ENCODE assay signal across 10 cellular contexts in genomic region chr17:76473541-76473985, GRCh38. TPM values are rescaled to one million over a fixed set of nuclear protein-coding genes. Genes with fewer than 3 reads are reported as not detected.
DNase-seq lines count a peak whose midpoint lies in the region; ATAC-seq, FAIRE-seq and TF ChIP-seq lines count a peak whose summit lies in the region.
"Had no signal": no experiment of that assay in that cellular context is flagged by ENCODE, and none has a peak within 500 bp of the region (broad histone marks: within the 10 kb centered on the region; RNA-seq: fewer than 3 reads in every experiment).

No MANE protein-coding gene starts in this region.

- DNase-seq in A549 (ENCODE audit: low read depth in 1 of 2, low spot score in 1 of 2) (peak in 1 of 2 experiments; percentile 49), ELF-1 (ENCODE audit: low read depth, low spot score) (peak; percentile 76), SK-MEL-5 (ENCODE audit: low read depth, low spot score) (peak; percentile 44), islet precursor cell (peak; percentile 90), activated gamma-delta T cell (lab: John Stamatoyannopoulos, UW) (no peak), HAP-1 (ENCODE audit: low spot score in 2 of 2) (no peak), HTR-8/SVneo (ENCODE audit: insufficient read length, low spot score) (no peak)

- CTCF ChIA-PET in A549 (lab: Yijun Ruan, JAX), result interaction anchor here (0.6 to 64.5 kb wide), 7 partner anchors 11 to 194 kb away, joined by 3 to 1994 read pairs (median 4); partner anchors contain the start of genes AANAT, RHBDF2 and UBE2O

- peak; percentile 28; the same call in 2 of the 3 replicates for TF ChIP-seq CTCF in A549 (IDR thresholded peaks at IDR 0.05)

- no peaks in the 10 kb centered on the region for H3K9me3 ChIP-seq in A549
- no peaks in the 10 kb centered on the region for H3K9me3 ChIP-seq in HAP-1
- H3K9me3 ChIP-seq: vagina had no signal

- no peak for TF ChIP-seq EP300 in A549 (IDR thresholded peaks at IDR 0.05)

- TF ChIP-seq POLR2A in A549 (IDR thresholded peaks at IDR 0.05; ENCODE audit: low read length), result no peak

- no peak overlapping the region for H3K4me3 ChIP-seq in A549
- H3K4me3 ChIP-seq in HAP-1, result no peak overlapping the region
- H3K4me3 ChIP-seq: dorsolateral prefrontal cortex, vagina had no signal

- POLR2A ChIA-PET in A549 (lab: Yijun Ruan, JAX), result no interaction called here

- ATAC-seq in A549, result peak; percentile 48 to 79; a peak in 4 of 6 replicates
- ATAC-seq in GM19397 (IDR thresholded peaks at IDR 0.05; ENCODE audit: unreplicated experiment), result no peak

- no peaks in the 10 kb centered on the region for H3K27me3 ChIP-seq in HAP-1 (ENCODE audit: low read depth)
- H3K27me3 ChIP-seq: dorsolateral prefrontal cortex, vagina had no signal

- peaks cover 3% of the 10 kb centered on the region; the same call in 1 of the 2 replicates for H3K36me3 ChIP-seq in HAP-1 (replicated peaks)

- no peak for TF ChIP-seq RAD21 in A549 (conservative IDR thresholded peaks at IDR 0.05 in 1 of 2, IDR thresholded peaks at IDR 0.05 in 1 of 2)

- WGBS in A549 (ENCODE audit: missing lambda C conversion rate), result 84% methylated on average over 13 of the region's 18 CpGs

- no peak overlapping the region for H3K4me2 ChIP-seq in A549

- no peaks in the 10 kb centered on the region for H3K4me1 ChIP-seq in A549
- H3K4me1 ChIP-seq in HAP-1, result no peaks in the 10 kb centered on the region
- H3K4me1 ChIP-seq: vagina had no signal

- H3K27ac ChIP-seq in A549, result no peak overlapping the region
- H3K27ac ChIP-seq: vagina had no signal

- no peak for FAIRE-seq in A549 (lab: Jason Lieb, UNC)
- no peak for FAIRE-seq in HTR-8/SVneo (lab: Jason Lieb, UNC)

- in situ Hi-C loops in SK-MEL-5 (cut with HindIII; ENCODE audit: low pct_unique_long_range_greater_than_20kb, low sequenced_read_pairs) (no loop called here), HAP-1 (cut with MboI; ENCODE audit: low sequenced_read_pairs) (no loop called here)

TF ChIP-seq in A549, 52 proteins besides CTCF, POLR2A, EP300 and RAD21:
- TF ChIP-seq JUNB (IDR thresholded peaks at IDR 0.05), result no peak
- peak; percentile 20; the same call in 1 of the 3 replicates for TF ChIP-seq SMC3 (IDR thresholded peaks at IDR 0.05)

RNA-seq across cellular contexts. Expression of gene AANAT, which starts 6.2 kb away (rescaled TPM):
- polyA plus RNA-seq in A549 (2011; rRNA removed) (0.08 TPM in 1 of 2 replicates, not detected in the other), A549 (2017; fragmentation: RNase III; extraction: RNeasy Plus Mini Kit Qiagen cat#74134 plus additional on column Dnase treatment) (0.13 TPM in 1 of 3 replicates, not detected in the others)
- polyA plus RNA-seq in A549 (2012; cell fraction: cytosol; rRNA removed), result 0.21 and 0.26 TPM in 2 replicates
- polyA plus RNA-seq in A549 (2012; cell fraction: nucleus; rRNA removed), result 0.78 and 0.96 TPM in 2 replicates
- polyA minus RNA-seq in A549 (2011; rRNA and poly(A)+ RNA removed), result not detected in 2 replicates
- total RNA-seq in SK-MEL-5 (2014; rRNA removed; shearing (Covaris generic)), result not detected in 2 replicates
- polyA plus RNA-seq in SK-MEL-5 (2015; cell fraction: cytosol; rRNA removed), result not detected in 2 replicates
- 0.88 TPM in 1 of 2 replicates, not detected in the other for polyA plus RNA-seq in SK-MEL-5 (2015; cell fraction: nucleus; rRNA removed)
- total RNA-seq: vagina had no signal

RNA-seq across cellular contexts. Expression of gene UBE2O, which starts 20.6 kb away (rescaled TPM):
- polyA plus RNA-seq in A549 (2011; rRNA removed) (22.0 and 28.8 TPM in 2 replicates), A549 (2017; fragmentation: RNase III; extraction: RNeasy Plus Mini Kit Qiagen cat#74134 plus additional on column Dnase treatment) (24.5 to 25.9 TPM (median 25.7 TPM) in 3 replicates)
- 21.4 and 22.1 TPM in 2 replicates for polyA plus RNA-seq in A549 (2012; cell fraction: cytosol; rRNA removed)
- 69.1 and 79.4 TPM in 2 replicates for polyA plus RNA-seq in A549 (2012; cell fraction: nucleus; rRNA removed)
- 68.8 and 81.3 TPM in 2 replicates for polyA minus RNA-seq in A549 (2011; rRNA and poly(A)+ RNA removed)
- total RNA-seq in SK-MEL-5 (2014; rRNA removed; shearing (Covaris generic)), result 30.7 and 36.4 TPM in 2 replicates
- 44.4 and 56.8 TPM in 2 replicates for polyA plus RNA-seq in SK-MEL-5 (2015; cell fraction: cytosol; rRNA removed)
- polyA plus RNA-seq in SK-MEL-5 (2015; cell fraction: nucleus; rRNA removed), result 99.5 and 103 TPM in 2 replicates

RNA-seq across cellular contexts. Expression of gene RHBDF2, which starts 27.7 kb away (rescaled TPM):
- 14.0 and 19.9 TPM in 2 replicates for polyA plus RNA-seq in A549 (2011; rRNA removed)
- polyA plus RNA-seq in A549 (2012; cell fraction: cytosol; rRNA removed), result 37.0 and 54.6 TPM in 2 replicates
- polyA plus RNA-seq in A549 (2012; cell fraction: nucleus; rRNA removed), result 149 and 184 TPM in 2 replicates
- 42.9 to 50.2 TPM (median 46.0 TPM) in 3 replicates for polyA plus RNA-seq in A549 (2017; fragmentation: RNase III; extraction: RNeasy Plus Mini Kit Qiagen cat#74134 plus additional on column Dnase treatment)
- 17.4 and 22.8 TPM in 2 replicates for polyA minus RNA-seq in A549 (2011; rRNA and poly(A)+ RNA removed)
- total RNA-seq in SK-MEL-5 (2014; rRNA removed; shearing (Covaris generic)), result 25.0 and 28.6 TPM in 2 replicates
- polyA plus RNA-seq in SK-MEL-5 (2015; cell fraction: cytosol; rRNA removed), result 75.0 and 78.8 TPM in 2 replicates
- polyA plus RNA-seq in SK-MEL-5 (2015; cell fraction: nucleus; rRNA removed), result 64.9 and 68.7 TPM in 2 replicates

Comparison
In these comparisons a context has a peak if more than half of its experiments do, and no peak if none do; other contexts are left out.
1. DNase-seq: peak in ELF-1 (single experiment), SK-MEL-5 (single experiment) and islet precursor cell (single experiment); none in activated gamma-delta T cell (single experiment), HAP-1 (0 of 2) and HTR-8/SVneo (single experiment).